9 cellular contexts compared by ENCODE assay signal in the genomic region with DNA sequence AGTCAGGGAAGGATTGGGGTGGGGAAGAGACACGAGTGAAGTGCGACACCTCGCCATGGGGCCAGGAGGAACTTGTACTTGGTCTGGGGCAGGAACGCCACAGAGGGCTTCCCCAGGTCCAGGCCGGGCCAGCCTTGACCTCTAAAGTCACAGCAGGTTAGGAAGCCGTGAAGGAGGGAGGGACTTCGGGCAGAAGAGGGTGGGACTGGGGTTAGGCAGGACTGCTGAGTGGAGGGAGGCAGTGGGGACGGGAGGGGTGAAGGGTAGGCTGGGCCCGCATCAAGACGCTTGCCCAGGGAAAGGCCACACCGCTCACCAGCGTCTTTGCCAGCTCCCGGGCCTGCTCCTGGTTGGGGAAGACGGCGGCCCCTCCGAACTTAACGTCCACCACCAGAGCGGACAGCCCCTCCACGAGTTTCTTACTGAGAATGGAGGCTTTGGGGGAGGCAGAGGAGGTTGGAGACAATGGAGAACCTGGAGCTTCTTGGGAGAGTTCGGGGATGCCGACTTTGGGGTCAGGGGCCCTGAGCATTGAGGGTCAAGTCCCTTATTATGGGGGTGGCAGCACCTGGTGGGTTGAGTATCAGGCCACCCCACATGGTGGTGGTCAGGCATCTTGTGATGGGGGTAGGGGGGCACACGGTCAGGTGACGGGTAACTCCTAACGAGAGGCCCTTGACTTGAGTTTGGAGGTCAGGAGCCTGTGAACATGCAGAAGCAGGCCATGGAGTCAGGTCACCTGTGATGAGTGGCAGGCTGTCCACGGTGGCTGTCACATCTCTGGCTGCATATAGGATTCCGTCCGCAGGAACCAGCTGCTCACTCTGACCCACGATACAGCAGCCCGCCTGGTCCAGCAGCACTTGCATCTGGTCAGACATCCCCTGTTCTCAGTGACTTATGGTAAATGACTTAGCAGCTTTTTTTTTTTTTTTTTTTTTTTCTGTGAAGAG. TPM values are rescaled to one million over a fixed set of nuclear protein-coding genes. Genes with fewer than 3 reads are reported as not detected.
DNase-seq lines count a peak whose midpoint lies in the region; ATAC-seq, FAIRE-seq and TF ChIP-seq lines count a peak whose summit lies in the region.
"Had no signal": no experiment of that assay in that cellular context is flagged by ENCODE, and none has a peak within 500 bp of the region (broad histone marks: within the 10 kb centered on the region; RNA-seq: fewer than 3 reads in every experiment).

No MANE protein-coding gene starts in this region.

- POLR2A ChIA-PET in K562 (lab: Yijun Ruan, JAX) = interaction anchor here (0.6 to 2.3 kb wide), 5 partner anchors 13 to 36 kb away, joined by 3 to 8 read pairs (median 5); partner anchors contain the start of genes LMF2, NCAPH2 and SYCE3

- H3K4me1 ChIP-seq in OCI-LY3 (ENCODE audit: low read length) (peaks cover 17% of the 10 kb centered on the region), K562 (replicated peaks in 1 of 2; ENCODE audit: control insufficient read depth in 2 of 2, insufficient read depth in 2 of 2, low read length in 2 of 2) (peaks cover 8 to 81% of the 10 kb centered on the region in 2 experiments; a peak in 4 of 5 replicates), keratinocyte (ENCODE audit: control insufficient read depth, extremely low read depth, insufficient read depth, low read length) (peaks cover 21% of the 10 kb centered on the region)

- H3K36me3 ChIP-seq in OCI-LY3 (replicated peaks; ENCODE audit: low read depth, low read length) = peaks cover 4% of the 10 kb centered on the region
- H3K36me3 ChIP-seq in K562 (ENCODE audit: control insufficient read depth, insufficient read depth, low read length) = peaks cover 26% of the 10 kb centered on the region; the same call in 1 of the 3 replicates
- peaks cover 12 to 19% of the 10 kb centered on the region in 2 experiments for H3K36me3 ChIP-seq in keratinocyte (ENCODE audit: control insufficient read depth in 2 of 2, extremely low read depth in 1 of 2, insufficient read depth in 2 of 2, low read length in 2 of 2)

- no peak for TF ChIP-seq RAD21 in K562 (CRISPR knock-in tag; conservative IDR thresholded peaks at IDR 0.05 in 1 of 2, IDR thresholded peaks at IDR 0.05 in 1 of 2)

- CTCF ChIA-PET in K562 (lab: Yijun Ruan, JAX; ENCODE audit: low intra/inter-chr PET ratio) = no interaction called here

- H3K9me1 ChIP-seq in K562 (ENCODE audit: control insufficient read depth, insufficient read depth, low read length) (no peaks in the 10 kb centered on the region), keratinocyte (ENCODE audit: control insufficient read depth, extremely low read depth, insufficient read depth, low read length) (no peaks in the 10 kb centered on the region)

- no peak for TF ChIP-seq CTCF in OCI-LY3 (IDR thresholded peaks at IDR 0.05; ENCODE audit: low read depth, low read length)
- TF ChIP-seq CTCF in K562 (IDR thresholded peaks at IDR 0.05 in 2 of 3, conservative IDR thresholded peaks at IDR 0.05 in 1 of 3; ENCODE audit: insufficient read depth in 2 of 3, low read depth in 1 of 3, low read length in 3 of 3) = no peak
- TF ChIP-seq CTCF in keratinocyte (optimal IDR thresholded peaks at IDR 0.05 in 1 of 3, IDR thresholded peaks at IDR 0.05 in 1 of 3, conservative IDR thresholded peaks at IDR 0.05 in 1 of 3; ENCODE audit: extremely low read depth in 1 of 3, insufficient read depth in 2 of 3, low read length in 3 of 3) = no peak

- intact Hi-C loops in K562 (cut with micrococcal nuclease) = loop anchor here (1.0 to 5.0 kb wide), 2 partner anchors 7 to 35 kb away; partner anchors contain the start of gene SYCE3

- no peaks in the 10 kb centered on the region for H3K9me3 Mint-ChIP-seq in stimulated activated naive B cell treated with anti-CD40 and anti-IgM and Interleukin-4, amounts not matched to agents 10 μg/mL and 1 μg/mL and 100 μg/mL, for 72 hours

- H3K27ac Mint-ChIP-seq in stimulated activated naive B cell treated with anti-CD40 and anti-IgM and Interleukin-4, amounts not matched to agents 10 μg/mL and 1 μg/mL and 100 μg/mL, for 72 hours = peak overlapping the region; percentile 94

- ATAC-seq in K562 = peak; percentile 69
- peak; percentile 22 to 23 for ATAC-seq in stimulated activated naive B cell treated with anti-CD40 and anti-IgM and Interleukin-4, amounts not matched to agents 10 μg/mL and 1 μg/mL and 100 μg/mL, for 72 hours (replicated peaks)
- no peak for ATAC-seq in GM21737 (IDR thresholded peaks at IDR 0.05; ENCODE audit: unreplicated experiment)

- peak; percentile 74 for FAIRE-seq in K562 (lab: Jason Lieb, UNC)
- FAIRE-seq in keratinocyte (lab: Jason Lieb, UNC) = no peak

- peak overlapping the region; percentile 93 for H3K4me2 ChIP-seq in OCI-LY3 (ENCODE audit: low read length)
- peak overlapping the region; percentile 88 for H3K4me2 ChIP-seq in K562 (ENCODE audit: insufficient read depth, low read length)
- H3K4me2 ChIP-seq in keratinocyte (ENCODE audit: control insufficient read depth, extremely low read depth, insufficient read depth, low read depth, low read length) = peak overlapping the region; percentile 69

- peak; percentile 63 for TF ChIP-seq POLR2A in K562 (conservative IDR thresholded peaks at IDR 0.05)

- H3K27me3 Mint-ChIP-seq in stimulated activated naive B cell treated with anti-CD40 and anti-IgM and Interleukin-4, amounts not matched to agents 10 μg/mL and 1 μg/mL and 100 μg/mL, for 72 hours = no peaks in the 10 kb centered on the region

- TSS peak; percentile 45 for BruUV-seq in K562 (replicated peaks; lab: Mats Ljungman, UMichigan)

- TF ChIP-seq EP300 in K562 (IDR thresholded peaks at IDR 0.05; ENCODE audit: low read length) = no peak

- 45% methylated on average over 17 of the region's 29 CpGs for WGBS in K562 (ENCODE audit: insufficient coverage, low coverage, missing lambda C conversion rate)

- in situ Hi-C loops in K562 (cut with MboI) = no loop called here

- dilution Hi-C loops in keratinocyte (cut with MboI; ENCODE audit: extremely low pct_ligation_motif_present, low sequenced_read_pairs) = no loop called here

- H3K79me2 ChIP-seq in OCI-LY3 (ENCODE audit: low read length) = peaks cover 22% of the 10 kb centered on the region
- peaks cover 34% of the 10 kb centered on the region for H3K79me2 ChIP-seq in K562 (ENCODE audit: control insufficient read depth, insufficient read depth, low read length)
- peaks cover 24% of the 10 kb centered on the region for H3K79me2 ChIP-seq in keratinocyte (ENCODE audit: control insufficient read depth, insufficient read depth, low read length)

- H3K9ac ChIP-seq in OCI-LY3 (ENCODE audit: low read length) = peak overlapping the region; percentile 92
- peak overlapping the region; percentile 86 to 96 for H3K9ac ChIP-seq in K562 (ENCODE audit: insufficient read depth in 1 of 2, low read depth in 2 of 2, low read length in 2 of 2)
- H3K9ac ChIP-seq in keratinocyte (ENCODE audit: control insufficient read depth, extremely low read depth, insufficient read depth, low read length) = peak overlapping the region; percentile 85

- H3K36me3 Mint-ChIP-seq in stimulated activated naive B cell treated with anti-CD40 and anti-IgM and Interleukin-4, amounts not matched to agents 10 μg/mL and 1 μg/mL and 100 μg/mL, for 72 hours = peaks cover 46 to 47% of the 10 kb centered on the region in 2 donors

- DNase-seq in activated CD8-positive, alpha-beta memory T cell treated with anti-CD3 and anti-CD28 coated beads for 24 hours = peak; percentile 69
- DNase-seq in activated CD8-positive, alpha-beta memory T cell treated with anti-CD3 and anti-CD28 coated beads, Interleukin-2, amount 50 U/mL, for 4 hours = no peak
- peak; percentile 64 to 81 (median 70) for DNase-seq in K562 (ENCODE audit: extremely low read depth in 1 of 4, low spot score in 3 of 4)
- DNase-seq in keratinocyte (ENCODE audit: low read depth, low spot score) = no peak
- peak; percentile 70 for DNase-seq in stimulated activated naive B cell treated with anti-CD40 and anti-IgM and Interleukin-4, amounts not matched to agents 10 μg/mL and 1 μg/mL and 100 μg/mL, for 72 hours
- DNase-seq in amygdala (lab: John Stamatoyannopoulos, UW) = no peak

- peaks cover 40 to 70% of the 10 kb centered on the region in 2 donors for H3K4me1 Mint-ChIP-seq in stimulated activated naive B cell treated with anti-CD40 and anti-IgM and Interleukin-4, amounts not matched to agents 10 μg/mL and 1 μg/mL and 100 μg/mL, for 72 hours

- H3K27me3 ChIP-seq in OCI-LY3 (ENCODE audit: low read depth, low read length) (no peaks in the 10 kb centered on the region), K562 (ENCODE audit: control insufficient read depth in 2 of 2, insufficient read depth in 2 of 2, low read length in 2 of 2) (no peaks in the 10 kb centered on the region), keratinocyte (ENCODE audit: control insufficient read depth, extremely low read depth, insufficient read depth, low read length) (peaks cover 11% of the 10 kb centered on the region)

- peak overlapping the region; percentile 93 for H3K27ac ChIP-seq in OCI-LY3 (ENCODE audit: low read length)
- H3K27ac ChIP-seq in K562 (ENCODE audit: extremely low read depth, low read depth, low read length) = peak overlapping the region; percentile 89
- H3K27ac ChIP-seq in keratinocyte (ENCODE audit: control insufficient read depth, insufficient read depth, low read length) = peak overlapping the region; percentile 70

- H3K9me3 ChIP-seq in OCI-LY3 (ENCODE audit: insufficient read depth, low read length) (no peaks in the 10 kb centered on the region), K562 (replicated peaks; ENCODE audit: control insufficient read depth, insufficient read depth, low read depth, low read length) (0 out of 2 replicates have a peak, but pooled peaks cover 2% of the 10 kb centered on the region), keratinocyte (ENCODE audit: control insufficient read depth, low read depth, low read length) (no peaks in the 10 kb centered on the region)

- H4K20me1 ChIP-seq in OCI-LY3 (ENCODE audit: insufficient read depth, low read length) = peaks cover 6% of the 10 kb centered on the region; the same call in 1 of the 2 replicates
- peaks cover 12% of the 10 kb centered on the region; the same call in 1 of the 2 replicates for H4K20me1 ChIP-seq in K562 (replicated peaks; ENCODE audit: control insufficient read depth, insufficient read depth, low read length)
- no peaks in the 10 kb centered on the region for H4K20me1 ChIP-seq in keratinocyte (ENCODE audit: control insufficient read depth, extremely low read depth, insufficient read depth, low read length)

- H3K4me3 Mint-ChIP-seq in stimulated activated naive B cell treated with anti-CD40 and anti-IgM and Interleukin-4, amounts not matched to agents 10 μg/mL and 1 μg/mL and 100 μg/mL, for 72 hours = peak overlapping the region; percentile 87 to 93

- peak overlapping the region; percentile 84 for H3K4me3 ChIP-seq in OCI-LY3 (ENCODE audit: low read length)
- H3K4me3 ChIP-seq in K562 = peak overlapping the region; percentile 71
- peak overlapping the region; percentile 72 to 81 (median 79) for H3K4me3 ChIP-seq in keratinocyte (ENCODE audit: control insufficient read depth in 2 of 3, extremely low read depth in 1 of 3, insufficient read depth in 2 of 3, low read depth in 1 of 3, low read length in 3 of 3)

- no peak overlapping the region for H2AFZ ChIP-seq in OCI-LY3 (ENCODE audit: low read depth, low read length)
- H2AFZ ChIP-seq in K562 (ENCODE audit: low read depth, low read length) = peak overlapping the region; percentile 77
- peak overlapping the region; percentile 3 for H2AFZ ChIP-seq in keratinocyte (ENCODE audit: control insufficient read depth, low read length)

RNA-seq across cellular contexts. Expression of gene SCO2, which starts 1.7 kb away (rescaled TPM):
- not detected in 2 replicates for total RNA-seq in K562 (2011; cell fraction: chromatin; rRNA removed; ENCODE audit: low replicate concordance)
- total RNA-seq in K562 (2011; cell fraction: nucleolus; rRNA removed) = 1.0 and 3.9 TPM in 2 replicates
- not detected in 2 replicates for total RNA-seq in K562 (2011; cell fraction: nucleoplasm; rRNA removed)
- total RNA-seq in K562 (2014; rRNA removed) (2.2 and 2.6 TPM in 2 replicates), K562 (2014; rRNA removed; fragmentation: Illumina TruSeq; extraction: Trizol) (not detected in 2 replicates), K562 (2015; rRNA removed; fragmentation: Illumina TruSeq; extraction: Trizol) (0.26 and 0.69 TPM in 2 replicates), K562 (2021) (4.0 and 8.9 TPM in 2 replicates)
- polyA plus RNA-seq in K562 (2011; rRNA removed) (1.1 and 2.2 TPM in 2 replicates), K562 (2014; fragmentation: Illumina TruSeq; extraction: Trizol) (0.34 TPM in 1 of 2 replicates, not detected in the other), K562 (2014; fragmentation: Nextera tagmentation; extraction: Ambion mirVana) (not detected), K562 (2014; rRNA removed) (1.0 and 2.2 TPM in 2 replicates), keratinocyte (1.9 to 4.3 TPM (median 2.4 TPM) in 3 replicates)
- 2.9 and 6.2 TPM in 2 replicates for polyA plus RNA-seq in K562 (2011; cell fraction: cytosol; rRNA removed)
- 0.51 and 1.7 TPM in 2 replicates for polyA plus RNA-seq in K562 (2011; cell fraction: nucleus; rRNA removed)
- polyA plus RNA-seq in K562 (2012) = 1.7 and 7.0 TPM in 2 replicates
- polyA minus RNA-seq in K562 (2011; rRNA and poly(A)+ RNA removed) = not detected in 2 replicates
- polyA minus RNA-seq in K562 (2011; cell fraction: cytosol; rRNA and poly(A)+ RNA removed) = 1.2 TPM in 1 of 2 replicates, not detected in the other
- 0.89 and 1.2 TPM in 2 replicates for polyA minus RNA-seq in K562 (2011; cell fraction: nucleus; rRNA and poly(A)+ RNA removed)
- polyA plus RNA-seq in keratinocyte (2011; ENCODE audit: low read depth) = not detected
- polyA plus RNA-seq in keratinocyte (2011; cell fraction: cytosol; rRNA removed) = 2.5 and 2.6 TPM in 2 replicates
- 3.5 and 7.0 TPM in 2 replicates for polyA plus RNA-seq in keratinocyte (2011; cell fraction: nucleus; rRNA removed)
- polyA plus RNA-seq in keratinocyte (2012; ENCODE audit: low replicate concordance) = 2.2 and 5.1 TPM in 2 replicates
- 1.4 to 2.1 TPM (median 1.5 TPM) in 3 replicates for polyA minus RNA-seq in keratinocyte
- polyA minus RNA-seq in keratinocyte (2011; cell fraction: cytosol; rRNA and poly(A)+ RNA removed) = 9.8 TPM
- polyA minus RNA-seq in keratinocyte (2011; cell fraction: nucleus; rRNA and poly(A)+ RNA removed) = 1.3 and 1.9 TPM in 2 replicates

RNA-seq across cellular contexts. Expression of gene TYMP, which starts 2.7 kb away (rescaled TPM):
- total RNA-seq in K562 (2011; cell fraction: chromatin; rRNA removed; ENCODE audit: low replicate concordance) = 0.30 TPM in 1 of 2 replicates, not detected in the other
- total RNA-seq in K562 (2011; cell fraction: nucleolus; rRNA removed) = 1.3 and 1.4 TPM in 2 replicates
- 0.46 TPM in 1 of 2 replicates, not detected in the other for total RNA-seq in K562 (2011; cell fraction: nucleoplasm; rRNA removed)
- total RNA-seq in K562 (2014; rRNA removed) = 2.4 and 3.7 TPM in 2 replicates
- total RNA-seq in K562 (2014; rRNA removed; fragmentation: Illumina TruSeq; extraction: Trizol) = not detected in 2 replicates
- not detected in 2 replicates for total RNA-seq in K562 (2015; rRNA removed; fragmentation: Illumina TruSeq; extraction: Trizol)
- 2.6 and 4.0 TPM in 2 replicates for total RNA-seq in K562 (2021)
- polyA plus RNA-seq in K562 (2011; rRNA removed) = 0.17 and 0.27 TPM in 2 replicates
- polyA plus RNA-seq in K562 (2011; cell fraction: cytosol; rRNA removed) = 1.0 and 5.9 TPM in 2 replicates
- 0.77 and 1.7 TPM in 2 replicates for polyA plus RNA-seq in K562 (2011; cell fraction: nucleus; rRNA removed)
- 2.1 and 4.6 TPM in 2 replicates for polyA plus RNA-seq in K562 (2012)
- polyA plus RNA-seq in K562 (2014; fragmentation: Illumina TruSeq; extraction: Trizol) = not detected in 2 replicates
- under 1 TPM in 1 of 2 experiments, not detected in 1; 0.03 TPM for polyA plus RNA-seq in K562 (2014; fragmentation: Nextera tagmentation; extraction: Ambion mirVana)
- 2.7 and 2.8 TPM in 2 replicates for polyA plus RNA-seq in K562 (2014; rRNA removed)
- not detected in 2 replicates for polyA minus RNA-seq in K562 (2011; rRNA and poly(A)+ RNA removed)
- polyA minus RNA-seq in K562 (2011; cell fraction: cytosol; rRNA and poly(A)+ RNA removed) = not detected in 2 replicates
- polyA minus RNA-seq in K562 (2011; cell fraction: nucleus; rRNA and poly(A)+ RNA removed) = 0.67 and 0.94 TPM in 2 replicates
- polyA plus RNA-seq in keratinocyte = 25.5 to 121 TPM (median 40.3 TPM) in 3 replicates
- 14.1 TPM for polyA plus RNA-seq in keratinocyte (2011; ENCODE audit: low read depth)
- polyA plus RNA-seq in keratinocyte (2011; cell fraction: cytosol; rRNA removed) = 16.7 and 59.2 TPM in 2 replicates
- polyA plus RNA-seq in keratinocyte (2011; cell fraction: nucleus; rRNA removed) = 85.4 and 113 TPM in 2 replicates
- 30.9 and 50.7 TPM in 2 replicates for polyA plus RNA-seq in keratinocyte (2012; ENCODE audit: low replicate concordance)
- 18.9 to 60.1 TPM (median 23.8 TPM) in 3 replicates for polyA minus RNA-seq in keratinocyte
- 106 TPM for polyA minus RNA-seq in keratinocyte (2011; cell fraction: cytosol; rRNA and poly(A)+ RNA removed)
- polyA minus RNA-seq in keratinocyte (2011; cell fraction: nucleus; rRNA and poly(A)+ RNA removed) = 59.4 and 61.2 TPM in 2 replicates

RNA-seq across cellular contexts. Expression of gene KLHDC7B, which starts 18.6 kb away (rescaled TPM):
- total RNA-seq in K562 (2011; cell fraction: chromatin; rRNA removed; ENCODE audit: low replicate concordance) = 0.14 and 0.28 TPM in 2 replicates
- total RNA-seq in K562 (2011; cell fraction: nucleolus; rRNA removed) = 0.17 and 0.39 TPM in 2 replicates
- 0.22 and 0.31 TPM in 2 replicates for total RNA-seq in K562 (2011; cell fraction: nucleoplasm; rRNA removed)
- total RNA-seq in K562 (2014; rRNA removed) = 0.05 and 0.08 TPM in 2 replicates
- not detected in 2 replicates for total RNA-seq in K562 (2014; rRNA removed; fragmentation: Illumina TruSeq; extraction: Trizol)
- total RNA-seq in K562 (2015; rRNA removed; fragmentation: Illumina TruSeq; extraction: Trizol) = 0.04 TPM in 2 replicates
- 0.22 TPM in 2 replicates for total RNA-seq in K562 (2021)
- 0.09 TPM in 1 of 2 replicates, not detected in the other for polyA plus RNA-seq in K562 (2011; rRNA removed)
- polyA plus RNA-seq in K562 (2011; cell fraction: cytosol; rRNA removed) = 0.03 and 0.06 TPM in 2 replicates
- 0.11 and 0.27 TPM in 2 replicates for polyA plus RNA-seq in K562 (2011; cell fraction: nucleus; rRNA removed)
- polyA plus RNA-seq in K562 (2012) = 0.52 and 46.0 TPM in 2 replicates
- polyA plus RNA-seq in K562 (2014; fragmentation: Illumina TruSeq; extraction: Trizol) = 0.04 and 0.22 TPM in 2 replicates
- not detected for polyA plus RNA-seq in K562 (2014; fragmentation: Nextera tagmentation; extraction: Ambion mirVana)
- 0.07 and 0.15 TPM in 2 replicates for polyA plus RNA-seq in K562 (2014; rRNA removed)
- polyA minus RNA-seq in K562 (2011; rRNA and poly(A)+ RNA removed) = 0.03 TPM in 1 of 2 replicates, not detected in the other
- polyA minus RNA-seq in K562 (2011; cell fraction: cytosol; rRNA and poly(A)+ RNA removed) = 0.36 TPM in 1 of 2 replicates, not detected in the other
- polyA minus RNA-seq in K562 (2011; cell fraction: nucleus; rRNA and poly(A)+ RNA removed) = 0.13 TPM in 1 of 2 replicates, not detected in the other
- 0.01 to 0.08 TPM in 2 of 3 replicates, not detected in the other for polyA plus RNA-seq in keratinocyte
- polyA plus RNA-seq in keratinocyte (2011; ENCODE audit: low read depth) = not detected
- 0.01 and 0.06 TPM in 2 replicates for polyA plus RNA-seq in keratinocyte (2011; cell fraction: cytosol; rRNA removed)
- polyA plus RNA-seq in keratinocyte (2011; cell fraction: nucleus; rRNA removed) = 0.19 and 0.45 TPM in 2 replicates
- polyA plus RNA-seq in keratinocyte (2012; ENCODE audit: low replicate concordance) = 0.02 and 0.85 TPM in 2 replicates
- 0.07 to 0.10 TPM in 2 of 3 replicates, not detected in the other for polyA minus RNA-seq in keratinocyte
- polyA minus RNA-seq in keratinocyte (2011; cell fraction: cytosol; rRNA and poly(A)+ RNA removed) = not detected
- 0.16 and 0.32 TPM in 2 replicates for polyA minus RNA-seq in keratinocyte (2011; cell fraction: nucleus; rRNA and poly(A)+ RNA removed)
- total RNA-seq: pulmonary artery endothelial cell had no signal

RNA-seq across cellular contexts. Expression of gene NCAPH2, which starts 19.1 kb away (rescaled TPM):
- total RNA-seq in K562 (2011; cell fraction: chromatin; rRNA removed; ENCODE audit: low replicate concordance) = 73.5 and 259 TPM in 2 replicates
- total RNA-seq in K562 (2011; cell fraction: nucleolus; rRNA removed) = 203 and 218 TPM in 2 replicates
- 91.6 and 121 TPM in 2 replicates for total RNA-seq in K562 (2011; cell fraction: nucleoplasm; rRNA removed)
- total RNA-seq in K562 (2014; rRNA removed) (72.3 and 79.2 TPM in 2 replicates), K562 (2014; rRNA removed; fragmentation: Illumina TruSeq; extraction: Trizol) (20.2 and 24.3 TPM in 2 replicates), K562 (2015; rRNA removed; fragmentation: Illumina TruSeq; extraction: Trizol) (40.5 and 42.9 TPM in 2 replicates), K562 (2021) (83.2 and 88.6 TPM in 2 replicates)
- polyA plus RNA-seq in K562 (2011; rRNA removed) (31.2 and 43.9 TPM in 2 replicates), K562 (2014; fragmentation: Illumina TruSeq; extraction: Trizol) (32.4 and 44.0 TPM in 2 replicates), K562 (2014; fragmentation: Nextera tagmentation; extraction: Ambion mirVana) (10 to 100 TPM in 1 of 2 experiments, 1 to 10 TPM in 1; 3.6 to 10.0 TPM), K562 (2014; rRNA removed) (63.3 and 67.1 TPM in 2 replicates), keratinocyte (11.0 to 16.4 TPM (median 11.4 TPM) in 3 replicates)
- polyA plus RNA-seq in K562 (2011; cell fraction: cytosol; rRNA removed) = 48.1 and 62.5 TPM in 2 replicates
- 140 and 169 TPM in 2 replicates for polyA plus RNA-seq in K562 (2011; cell fraction: nucleus; rRNA removed)
- 46.4 and 80.8 TPM in 2 replicates for polyA plus RNA-seq in K562 (2012)
- polyA minus RNA-seq in K562 (2011; rRNA and poly(A)+ RNA removed) = 20.3 and 21.0 TPM in 2 replicates
- polyA minus RNA-seq in K562 (2011; cell fraction: cytosol; rRNA and poly(A)+ RNA removed) = 44.2 and 53.0 TPM in 2 replicates
- polyA minus RNA-seq in K562 (2011; cell fraction: nucleus; rRNA and poly(A)+ RNA removed) = 37.6 and 55.5 TPM in 2 replicates
- 7.2 TPM for polyA plus RNA-seq in keratinocyte (2011; ENCODE audit: low read depth)
- 7.3 and 9.1 TPM in 2 replicates for polyA plus RNA-seq in keratinocyte (2011; cell fraction: cytosol; rRNA removed)
- 18.5 and 20.4 TPM in 2 replicates for polyA plus RNA-seq in keratinocyte (2011; cell fraction: nucleus; rRNA removed)
- 11.4 and 22.5 TPM in 2 replicates for polyA plus RNA-seq in keratinocyte (2012; ENCODE audit: low replicate concordance)
- 12.1 to 31.3 TPM (median 15.6 TPM) in 3 replicates for polyA minus RNA-seq in keratinocyte
- 25.3 TPM for polyA minus RNA-seq in keratinocyte (2011; cell fraction: cytosol; rRNA and poly(A)+ RNA removed)
- 7.0 and 7.7 TPM in 2 replicates for polyA minus RNA-seq in keratinocyte (2011; cell fraction: nucleus; rRNA and poly(A)+ RNA removed)

RNA-seq across cellular contexts. Expression of gene LMF2, which starts 19.6 kb away (rescaled TPM):
- total RNA-seq in K562 (2011; cell fraction: chromatin; rRNA removed; ENCODE audit: low replicate concordance) = 23.7 and 131 TPM in 2 replicates
- total RNA-seq in K562 (2011; cell fraction: nucleolus; rRNA removed) = 145 and 174 TPM in 2 replicates
- 53.0 and 58.1 TPM in 2 replicates for total RNA-seq in K562 (2011; cell fraction: nucleoplasm; rRNA removed)
- total RNA-seq in K562 (2014; rRNA removed) (18.1 and 26.0 TPM in 2 replicates), K562 (2014; rRNA removed; fragmentation: Illumina TruSeq; extraction: Trizol) (0.67 and 1.2 TPM in 2 replicates), K562 (2015; rRNA removed; fragmentation: Illumina TruSeq; extraction: Trizol) (7.5 and 7.6 TPM in 2 replicates), K562 (2021) (35.8 and 37.1 TPM in 2 replicates)
- polyA plus RNA-seq in K562 (2011; rRNA removed) (8.8 and 19.2 TPM in 2 replicates), K562 (2014; fragmentation: Illumina TruSeq; extraction: Trizol) (3.2 and 13.6 TPM in 2 replicates), K562 (2014; fragmentation: Nextera tagmentation; extraction: Ambion mirVana) (under 1 TPM; 0.08 to 0.39 TPM), K562 (2014; rRNA removed) (31.7 and 32.7 TPM in 2 replicates), keratinocyte (13.2 to 29.4 TPM (median 22.0 TPM) in 3 replicates)
- 17.7 and 43.8 TPM in 2 replicates for polyA plus RNA-seq in K562 (2011; cell fraction: cytosol; rRNA removed)
- polyA plus RNA-seq in K562 (2011; cell fraction: nucleus; rRNA removed) = 202 and 324 TPM in 2 replicates
- polyA plus RNA-seq in K562 (2012) = 22.2 and 47.8 TPM in 2 replicates
- 3.2 and 3.9 TPM in 2 replicates for polyA minus RNA-seq in K562 (2011; rRNA and poly(A)+ RNA removed)
- 17.6 and 18.8 TPM in 2 replicates for polyA minus RNA-seq in K562 (2011; cell fraction: cytosol; rRNA and poly(A)+ RNA removed)
- 38.4 and 48.2 TPM in 2 replicates for polyA minus RNA-seq in K562 (2011; cell fraction: nucleus; rRNA and poly(A)+ RNA removed)
- 3.1 TPM for polyA plus RNA-seq in keratinocyte (2011; ENCODE audit: low read depth)
- polyA plus RNA-seq in keratinocyte (2011; cell fraction: cytosol; rRNA removed) = 6.5 and 18.4 TPM in 2 replicates
- 104 and 135 TPM in 2 replicates for polyA plus RNA-seq in keratinocyte (2011; cell fraction: nucleus; rRNA removed)
- 13.9 and 37.9 TPM in 2 replicates for polyA plus RNA-seq in keratinocyte (2012; ENCODE audit: low replicate concordance)
- 23.4 to 35.9 TPM (median 23.7 TPM) in 3 replicates for polyA minus RNA-seq in keratinocyte
- polyA minus RNA-seq in keratinocyte (2011; cell fraction: cytosol; rRNA and poly(A)+ RNA removed) = 63.7 TPM
- 60.1 and 63.4 TPM in 2 replicates for polyA minus RNA-seq in keratinocyte (2011; cell fraction: nucleus; rRNA and poly(A)+ RNA removed)

Comparison
In these comparisons a context has a peak if more than half of its experiments do, and no peak if none do; other contexts are left out.
1. DNase-seq: peak in activated CD8-positive, alpha-beta memory T cell treated with anti-CD3 and anti-CD28 coated beads for 24 hours (single experiment), K562 (4 of 4) and stimulated activated naive B cell treated with anti-CD40 and anti-IgM and Interleukin-4, amounts not matched to agents 10 μg/mL and 1 μg/mL and 100 μg/mL, for 72 hours (single experiment); none in activated CD8-positive, alpha-beta memory T cell treated with anti-CD3 and anti-CD28 coated beads, Interleukin-2, amount 50 U/mL, for 4 hours (single experiment), keratinocyte (single experiment) and amygdala (0 of 56).
2. Peak in every context shown above with its lines, with median percentiles within 50 percentile points of each other: H3K27ac ChIP-seq, H3K4me2 ChIP-seq, H3K4me3 ChIP-seq and H3K9ac ChIP-seq.